ENCODE assay signal across 3 cellular contexts in the genomic region with DNA sequence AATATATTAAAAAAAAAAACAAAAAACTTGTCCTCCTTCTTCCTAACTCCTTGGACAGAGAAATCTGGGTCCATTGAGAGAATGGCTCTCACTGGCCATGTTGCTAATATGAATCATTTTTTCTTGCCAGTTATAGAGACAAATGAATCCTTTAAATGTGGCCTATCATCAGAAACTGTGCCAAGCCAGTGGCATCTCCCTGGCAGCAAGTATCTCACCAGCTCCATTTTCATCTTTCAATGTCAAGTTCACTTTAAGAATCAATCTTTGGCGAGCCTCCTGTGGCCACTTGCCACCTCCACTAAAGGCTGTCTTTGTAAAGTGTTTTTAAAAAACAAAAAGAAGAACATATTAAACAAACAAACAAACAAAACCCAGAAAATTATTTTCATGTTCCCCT.
"Had no signal": no experiment of that assay in that cellular context is flagged by ENCODE, and none has a peak within 500 bp of the region (broad histone marks: within the 10 kb centered on the region; RNA-seq: fewer than 3 reads in every experiment).

No MANE protein-coding gene starts in this region.

- DNase-seq: GDM1, GF-D8 had no signal

- ATAC-seq: GM12878 had no signal

- H3K4me3 ChIP-seq: GM12878 had no signal
